8 cellular contexts compared by ENCODE assay signal in the genomic region with DNA sequence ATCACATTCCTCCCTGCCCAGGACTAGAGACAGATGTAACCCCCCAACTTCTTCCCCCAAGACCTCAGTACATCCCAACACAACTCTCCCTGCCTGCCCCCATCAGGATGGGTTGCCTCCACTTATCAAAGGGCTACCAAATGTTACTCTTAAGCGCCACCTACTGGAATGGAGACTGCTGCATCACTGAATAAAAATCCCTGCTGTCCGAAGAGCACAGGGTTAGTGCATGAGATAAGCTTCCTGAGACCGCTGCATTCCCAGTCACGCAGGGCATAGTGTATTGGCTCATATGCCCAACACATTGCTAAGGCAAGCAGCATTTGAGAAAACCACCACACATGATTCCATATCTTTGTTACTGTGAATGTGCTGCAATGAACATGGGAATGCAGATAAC.
A peak's percentile ranks its signal among the peaks of the same experiment; 100 is the strongest.
DNase-seq lines count a peak whose midpoint lies in the region; ATAC-seq and TF ChIP-seq lines count a peak whose summit lies in the region.

No MANE protein-coding gene starts in this region.

- no peak overlapping the region for H3K27ac ChIP-seq in RWPE1

- DNase-seq in A172 (ENCODE audit: low spot score) (peak; percentile 60), NCI-H1694 (lab: John Stamatoyannopoulos, UW) (peak; percentile 19), fibroblast of gingiva (ENCODE audit: low read depth) (peak; percentile 1), COR-L47 (lab: John Stamatoyannopoulos, UW) (no peak), RWPE1 (ENCODE audit: low spot score) (no peak), NCI-H2196 treated with DMSO at 0.1 percent for 48 hours (lab: John Stamatoyannopoulos, UW; ENCODE audit: unreplicated experiment) (no peak)

- CTCF ChIA-PET in RWPE1 (lab: Yijun Ruan, JAX): no interaction called here

- POLR2A ChIA-PET in RWPE1 (lab: Yijun Ruan, JAX; ENCODE audit: low non-redundant PET): no interaction called here

- ATAC-seq in GM18870 (IDR thresholded peaks at IDR 0.05; ENCODE audit: unreplicated experiment) (peak; percentile 54), HG03139 (IDR thresholded peaks at IDR 0.05; ENCODE audit: unreplicated experiment) (no peak)

- TF ChIP-seq CTCF in RWPE1 (conservative IDR thresholded peaks at IDR 0.05; ENCODE audit: low read depth): no peak

Comparison
In these comparisons a context has a peak if more than half of its experiments do, and no peak if none do; other contexts are left out.
1. DNase-seq: peak in A172 (single experiment), NCI-H1694 (single experiment) and fibroblast of gingiva (single experiment); none in COR-L47 (single experiment), RWPE1 (single experiment) and NCI-H2196 treated with DMSO at 0.1 percent for 48 hours (single experiment).